Comparison of ENCODE assay signal across 1 cellular context in genomic region chr17:66191607-66192377, GRCh38.
TF ChIP-seq lines count a peak whose summit lies in the region.

Gene CEP112 (minus strand): TSS chr17:66192133.

TF ChIP-seq in HepG2, 621 proteins besides CTCF, POLR2A, EP300 and RAD21 (continued from another document and continues in another):
- TF ChIP-seq RERE (CRISPR knock-in tag; IDR thresholded peaks at IDR 0.05; ENCODE audit: low read depth): no peak; the same call in 1 of the 2 replicates
- TF ChIP-seq ARID5B (CRISPR knock-in tag; IDR thresholded peaks at IDR 0.05): no peak
- no peak for TF ChIP-seq ZNF296 (CRISPR knock-in tag; conservative IDR thresholded peaks at IDR 0.05)
- TF ChIP-seq GATA4 (IDR thresholded peaks at IDR 0.05; ENCODE audit: borderline replicate concordance, low read depth): no peak
- TF ChIP-seq DR1 (CRISPR knock-in tag; IDR thresholded peaks at IDR 0.05): no peak; the same call in 1 of the 2 replicates
- TF ChIP-seq BCL3 (CRISPR knock-in tag; IDR thresholded peaks at IDR 0.05): no peak; the same call in 1 of the 2 replicates
- peak; percentile 45; the same call in 1 of the 2 replicates for TF ChIP-seq SPEN (CRISPR knock-in tag; IDR thresholded peaks at IDR 0.05; ENCODE audit: low read depth)
- 0 out of 2 replicates have a peak, but pooled peaks have one; percentile 68 for TF ChIP-seq TMF1 (CRISPR knock-in tag; IDR thresholded peaks at IDR 0.05; ENCODE audit: low read depth)
- 0 out of 2 replicates have a peak, but pooled peaks have one; percentile 60 for TF ChIP-seq ARHGAP35 (CRISPR knock-in tag; IDR thresholded peaks at IDR 0.05; ENCODE audit: borderline replicate concordance)
- no peak for TF ChIP-seq ZXDC (CRISPR knock-in tag; IDR thresholded peaks at IDR 0.05)
- 0 out of 2 replicates have a peak, but pooled peaks have one; percentile 48 for TF ChIP-seq NCOA1 (CRISPR knock-in tag; IDR thresholded peaks at IDR 0.05)
- TF ChIP-seq ZNF652 (CRISPR knock-in tag; IDR thresholded peaks at IDR 0.05; ENCODE audit: borderline replicate concordance, low read depth): no peak
- no peak for TF ChIP-seq ZFP36L2 (CRISPR knock-in tag; IDR thresholded peaks at IDR 0.05)
- TF ChIP-seq CSRNP1 (CRISPR knock-in tag; IDR thresholded peaks at IDR 0.05): peak; percentile 86; the same call in 1 of the 2 replicates
- no peak for TF ChIP-seq SMARCC2 (IDR thresholded peaks at IDR 0.05)
- no peak for TF ChIP-seq ZNF484 (CRISPR knock-in tag; IDR thresholded peaks at IDR 0.05; ENCODE audit: borderline replicate concordance, low read depth)
- no peak for TF ChIP-seq RBAK (CRISPR knock-in tag; IDR thresholded peaks at IDR 0.05)
- no peak for TF ChIP-seq FOXA3 (CRISPR knock-in tag; IDR thresholded peaks at IDR 0.05)
- no peak for TF ChIP-seq ZNF720 (CRISPR knock-in tag; IDR thresholded peaks at IDR 0.05)
- TF ChIP-seq RBFOX2 (IDR thresholded peaks at IDR 0.05; ENCODE audit: low read depth, low read length): peak; percentile 53; the same call in 1 of the 2 replicates
- TF ChIP-seq BRD4 (CRISPR knock-in tag; IDR thresholded peaks at IDR 0.05): no peak
- TF ChIP-seq SMAD9 (CRISPR knock-in tag; IDR thresholded peaks at IDR 0.05): no peak
- TF ChIP-seq ZNF367 (CRISPR knock-in tag; IDR thresholded peaks at IDR 0.05; ENCODE audit: borderline replicate concordance): no peak
- TF ChIP-seq IRF9 (CRISPR knock-in tag; IDR thresholded peaks at IDR 0.05; ENCODE audit: borderline replicate concordance): no peak
- TF ChIP-seq PATZ1 (CRISPR knock-in tag; IDR thresholded peaks at IDR 0.05): no peak; the same call in none of the 2 replicates
- 0 out of 2 replicates have a peak, but pooled peaks have one; percentile 44 for TF ChIP-seq THYN1 (CRISPR knock-in tag; IDR thresholded peaks at IDR 0.05; ENCODE audit: borderline replicate concordance, low read depth)
- no peak for TF ChIP-seq SUZ12 (IDR thresholded peaks at IDR 0.05; ENCODE audit: low read depth, low read length)
- no peak for TF ChIP-seq ZNF20 (CRISPR knock-in tag; IDR thresholded peaks at IDR 0.05)
- TF ChIP-seq CERS6 (CRISPR knock-in tag; IDR thresholded peaks at IDR 0.05): peak; percentile 37; the same call in 1 of the 2 replicates
- no peak for TF ChIP-seq ZNF264 (CRISPR knock-in tag; IDR thresholded peaks at IDR 0.05)
- TF ChIP-seq CCAR2 (optimal IDR thresholded peaks at IDR 0.05; ENCODE audit: low read depth, low read length): no peak
- TF ChIP-seq HOXD1 (CRISPR knock-in tag; IDR thresholded peaks at IDR 0.05): peak; percentile 27; the same call in 1 of the 2 replicates
- TF ChIP-seq WIZ (CRISPR knock-in tag; IDR thresholded peaks at IDR 0.05): no peak
- TF ChIP-seq ZSCAN29 (CRISPR knock-in tag; conservative IDR thresholded peaks at IDR 0.05): no peak
- TF ChIP-seq PRPF4 (IDR thresholded peaks at IDR 0.05; ENCODE audit: low read depth, low read length, poor library complexity, severe bottlenecking): no peak
- TF ChIP-seq POGK (CRISPR knock-in tag; conservative IDR thresholded peaks at IDR 0.05): peak; percentile 51; the same call in 1 of the 2 replicates
- TF ChIP-seq ATRX (CRISPR knock-in tag; IDR thresholded peaks at IDR 0.05; ENCODE audit: borderline replicate concordance): no peak
